Comparison of ENCODE assay signal across 8 cellular contexts in genomic region chr3:194136519-194137313, GRCh38. TPM values are rescaled to one million over a fixed set of nuclear protein-coding genes. Genes with fewer than 3 reads are reported as not detected.
DNase-seq lines count a peak whose midpoint lies in the region; ATAC-seq and TF ChIP-seq lines count a peak whose summit lies in the region.

No MANE protein-coding gene starts in this region.

- H3K79me2 ChIP-seq in Karpas-422 (ENCODE audit: low read length): no peaks in the 10 kb centered on the region

- no peak overlapping the region for H3K27ac Mint-ChIP-seq in activated CD8-positive, alpha-beta T cell treated with anti-CD3 and anti-CD28 coated beads for 36 hours
- peak overlapping the region in 8 of 9 donors; percentile 15 to 85 (median 69) for H3K27ac Mint-ChIP-seq in naive thymus-derived CD4-positive, alpha-beta T cell

- intact Hi-C loops in activated CD8-positive, alpha-beta T cell treated with anti-CD3 and anti-CD28 coated beads for 36 hours (cut with micrococcal nuclease): loop anchor here (5.0 to 10.0 kb wide), 4 partner anchors 171 to 472 kb away; no protein-coding TSS in a partner anchor
- intact Hi-C loops in naive thymus-derived CD4-positive, alpha-beta T cell (cut with micrococcal nuclease): loop anchor here (1.0 to 10.0 kb wide), 16 partner anchors 68 to 1242 kb away; partner anchors contain the start of genes OPA1 (in 2 of the 2), ATP13A3 (in 1 of the 2) and FAM43A (in 1 of the 2)

- H3K4me1 ChIP-seq in Karpas-422 (ENCODE audit: low read length) (peaks cover 86% of the 10 kb centered on the region), esophagus (ENCODE audit: control insufficient read depth in 2 of 2, insufficient read depth in 2 of 2, low read length in 1 of 2) (peaks cover 0 to 6% of the 10 kb centered on the region in 2 donors)
- peaks cover 25 to 37% of the 10 kb centered on the region in 2 donors for H3K4me1 ChIP-seq in naive thymus-derived CD4-positive, alpha-beta T cell (ENCODE audit: control insufficient read depth in 2 of 2, insufficient read depth in 2 of 2, low read length in 2 of 2)

- H3K4me3 Mint-ChIP-seq in activated CD8-positive, alpha-beta T cell treated with anti-CD3 and anti-CD28 coated beads for 36 hours: peak overlapping the region; percentile 57
- peak overlapping the region; percentile 79 to 93 (median 88) for H3K4me3 Mint-ChIP-seq in naive thymus-derived CD4-positive, alpha-beta T cell

- H3K9me3 ChIP-seq in Karpas-422 (ENCODE audit: low read length) (no peaks in the 10 kb centered on the region), esophagus (ENCODE audit: control insufficient read depth in 2 of 2, insufficient read depth in 1 of 2, low read depth in 1 of 2, low read length in 1 of 2) (no peaks in the 10 kb centered on the region)
- H3K9me3 ChIP-seq in naive thymus-derived CD4-positive, alpha-beta T cell (ENCODE audit: control insufficient read depth in 2 of 3, low read length in 3 of 3): no peaks in the 10 kb centered on the region

- H3K36me3 ChIP-seq in Karpas-422 (ENCODE audit: insufficient read depth, low read length): peaks cover 15% of the 10 kb centered on the region; the same call in 1 of the 2 replicates
- H3K36me3 ChIP-seq in esophagus (ENCODE audit: control insufficient read depth in 2 of 2, insufficient read depth in 2 of 2, low read length in 1 of 2): peaks cover 0 to 4% of the 10 kb centered on the region in 2 donors
- H3K36me3 ChIP-seq in naive thymus-derived CD4-positive, alpha-beta T cell (ENCODE audit: control insufficient read depth in 2 of 3, insufficient read depth in 3 of 3, low read length in 3 of 3): no peaks in the 10 kb centered on the region

- H3K36me3 Mint-ChIP-seq in activated CD8-positive, alpha-beta T cell treated with anti-CD3 and anti-CD28 coated beads for 36 hours (ENCODE audit: low read depth): no peaks in the 10 kb centered on the region
- peaks cover 0 to 5% (median 0%) of the 10 kb centered on the region in 5 donors for H3K36me3 Mint-ChIP-seq in naive thymus-derived CD4-positive, alpha-beta T cell

- H4K20me1 ChIP-seq in Karpas-422 (ENCODE audit: insufficient read depth, low read depth, low read length): no peaks in the 10 kb centered on the region; the same call in 1 of the 2 replicates

- H3K27me3 Mint-ChIP-seq in activated CD8-positive, alpha-beta T cell treated with anti-CD3 and anti-CD28 coated beads for 36 hours: peaks cover 59% of the 10 kb centered on the region
- peaks cover 0 to 70% (median 36%) of the 10 kb centered on the region in 5 donors for H3K27me3 Mint-ChIP-seq in naive thymus-derived CD4-positive, alpha-beta T cell

- ATAC-seq in activated CD8-positive, alpha-beta T cell treated with anti-CD3 and anti-CD28 coated beads for 36 hours: no peak
- ATAC-seq in naive thymus-derived CD4-positive, alpha-beta T cell: no peak
- no peak for ATAC-seq in GM21576 (IDR thresholded peaks at IDR 0.05; ENCODE audit: unreplicated experiment)

- H2AFZ ChIP-seq in Karpas-422 (ENCODE audit: low read length): peak overlapping the region; percentile 93

- no peaks in the 10 kb centered on the region for H3K9me3 Mint-ChIP-seq in activated CD8-positive, alpha-beta T cell treated with anti-CD3 and anti-CD28 coated beads for 36 hours
- H3K9me3 Mint-ChIP-seq in naive thymus-derived CD4-positive, alpha-beta T cell: peaks cover 0 to 3% (median 0%) of the 10 kb centered on the region in 11 donors

- H3K4me3 ChIP-seq in Karpas-422 (ENCODE audit: low read length): peak overlapping the region; percentile 77
- H3K4me3 ChIP-seq in esophagus (ENCODE audit: low read depth in 1 of 2, low read length in 2 of 2): peak overlapping the region; percentile 67 to 82
- peak overlapping the region; percentile 66 for H3K4me3 ChIP-seq in naive thymus-derived CD4-positive, alpha-beta T cell (ENCODE audit: low read length)

- H3K27ac ChIP-seq in Karpas-422 (ENCODE audit: low read length) (peak overlapping the region; percentile 24), esophagus (ENCODE audit: low read depth in 2 of 2, low read length in 1 of 2) (peak overlapping the region; percentile 90 to 94)
- H3K27ac ChIP-seq in naive thymus-derived CD4-positive, alpha-beta T cell (ENCODE audit: low read depth, low read length): no peak overlapping the region

- DNase-seq in DMS79 (lab: John Stamatoyannopoulos, UW) (peak; percentile 58), Karpas-422 (peak; percentile 80), ureter (ENCODE audit: low spot score) (peak; percentile 70), NCI-H2081 treated with DMSO at 0.1 percent for 48 hours (lab: John Stamatoyannopoulos, UW) (no peak)
- DNase-seq in activated CD8-positive, alpha-beta T cell treated with anti-CD3 and anti-CD28 coated beads for 36 hours: peak; percentile 35
- DNase-seq in naive thymus-derived CD4-positive, alpha-beta T cell: peak in 6 of 9 donors; percentile 26 to 48 (median 33)

- TF ChIP-seq CTCF in activated CD8-positive, alpha-beta T cell treated with anti-CD3 and anti-CD28 coated beads for 36 hours (IDR thresholded peaks at IDR 0.05): no peak

- H3K4me1 Mint-ChIP-seq in activated CD8-positive, alpha-beta T cell treated with anti-CD3 and anti-CD28 coated beads for 36 hours (ENCODE audit: low read depth): peaks cover 35% of the 10 kb centered on the region
- H3K4me1 Mint-ChIP-seq in naive thymus-derived CD4-positive, alpha-beta T cell: peaks cover 35 to 58% (median 46%) of the 10 kb centered on the region in 7 donors

- CTCF ChIA-PET in activated CD8-positive, alpha-beta T cell treated with anti-CD3 and anti-CD28 coated beads for 36 hours (lab: Charles Lee): interaction anchor here (0.9 to 1.2 kb wide), 4 partner anchors 89 to 490 kb away, joined by 3 read pairs; no protein-coding TSS in a partner anchor
- CTCF ChIA-PET in naive thymus-derived CD4-positive, alpha-beta T cell (lab: Charles Lee): interaction anchor here (0.8 to 3.9 kb wide), 3 partner anchors 180 to 473 kb away, joined by 6 to 12 read pairs (median 7); no protein-coding TSS in a partner anchor

- POLR2A ChIA-PET in activated CD8-positive, alpha-beta T cell treated with anti-CD3 and anti-CD28 coated beads for 36 hours (lab: Charles Lee): no interaction called here
- POLR2A ChIA-PET in naive thymus-derived CD4-positive, alpha-beta T cell (lab: Charles Lee): interaction anchor here (1.4 to 1.6 kb wide), 2 partner anchors 179 to 261 kb away, joined by 3 read pairs; no protein-coding TSS in a partner anchor

- peaks cover 4% of the 10 kb centered on the region; the same call in 1 of the 2 replicates for H3K27me3 ChIP-seq in Karpas-422 (ENCODE audit: low read length)
- H3K27me3 ChIP-seq in esophagus (ENCODE audit: control insufficient read depth in 1 of 2, insufficient read depth in 2 of 2, low read length in 2 of 2): no peaks in the 10 kb centered on the region
- H3K27me3 ChIP-seq in naive thymus-derived CD4-positive, alpha-beta T cell (ENCODE audit: control insufficient read depth in 2 of 2, insufficient read depth in 2 of 2, low read length in 2 of 2): peaks cover 6 to 15% of the 10 kb centered on the region in 2 donors

- H3K9me2 ChIP-seq in Karpas-422 (replicated peaks; ENCODE audit: insufficient read depth, low read length): no peaks in the 10 kb centered on the region

- peak overlapping the region; percentile 98 for H3K4me2 ChIP-seq in Karpas-422 (ENCODE audit: low read depth, low read length, poor library complexity, severe bottlenecking)

- 0 to 1% methylated on average over 43 of the region's 43 CpGs for WGBS in esophagus, 2 donors

- H3K9ac ChIP-seq in Karpas-422 (ENCODE audit: low read length): peak overlapping the region; percentile 73

RNA-seq across cellular contexts. Expression of gene HES1, which starts 0.8 kb away (rescaled TPM):
- 17.4 and 20.2 TPM in 2 replicates for total RNA-seq in Karpas-422 (2014; rRNA removed; shearing (Covaris generic); ENCODE audit: low replicate concordance)
- total RNA-seq in activated CD8-positive, alpha-beta T cell treated with anti-CD3 and anti-CD28 coated beads for 36 hours: not detected
- polyA plus RNA-seq in esophagus: 10 to 100 TPM; 68.9 to 78.3 TPM
- total RNA-seq in naive thymus-derived CD4-positive, alpha-beta T cell: 1 to 10 TPM in 3 of 5 experiments, not detected in 2; 3.9 to 4.2 (median 4.2) TPM
- polyA plus RNA-seq in naive thymus-derived CD4-positive, alpha-beta T cell: not detected
- total RNA-seq in ureter: 230 TPM

Comparison
In these comparisons a context has a peak if more than half of its experiments do, and no peak if none do; other contexts are left out.
1. RNA of gene HES1, which starts 0.8 kb away (total RNA-seq): 230 TPM in ureter (single experiment); 17.4 to 20.2 TPM in Karpas-422, 3.9 to 4.2 TPM in naive thymus-derived CD4-positive, alpha-beta T cell and not detected in activated CD8-positive, alpha-beta T cell treated with anti-CD3 and anti-CD28 coated beads for 36 hours; every median in the first group is over 10 times any median in the second.
2. Peak in every context shown above with its lines, with median percentiles within 50 percentile points of each other: H3K4me3 ChIP-seq.